In genomic region chr4:1321946-1322650, GRCh38 we compare ENCODE assay signal across 25 cellular contexts. TPM values are rescaled to one million over a fixed set of nuclear protein-coding genes. Genes with fewer than 3 reads are reported as not detected.
DNase-seq lines count a peak whose midpoint lies in the region; ATAC-seq and TF ChIP-seq lines count a peak whose summit lies in the region.
"Had no signal": no experiment of that assay in that cellular context is flagged by ENCODE, and none has a peak within 500 bp of the region (broad histone marks: within the 10 kb centered on the region; RNA-seq: fewer than 3 reads in every experiment).

No MANE protein-coding gene starts in this region.

- H3K4me3 Mint-ChIP-seq in chondrocyte (ENCODE audit: unreplicated experiment) = no peak overlapping the region
- H3K4me3 Mint-ChIP-seq: HFFc6, IgD-negative memory B cell had no signal

- no peaks in the 10 kb centered on the region for H3K4me1 Mint-ChIP-seq in chondrocyte (ENCODE audit: low read depth)

- H3K36me3 ChIP-seq in neutrophil (peaks cover 75% of the 10 kb centered on the region), vagina (peaks cover 0 to 32% of the 10 kb centered on the region in 2 donors)

- no peaks in the 10 kb centered on the region for H3K27me3 Mint-ChIP-seq in chondrocyte (ENCODE audit: low read depth)
- H3K27me3 Mint-ChIP-seq: IgD-negative memory B cell had no signal

- H3K27ac Mint-ChIP-seq in chondrocyte (ENCODE audit: unreplicated experiment) = no peak overlapping the region
- H3K27ac Mint-ChIP-seq: HFFc6, IgD-negative memory B cell had no signal

- no peaks in the 10 kb centered on the region for H3K9me3 ChIP-seq in neutrophil
- H3K9me3 ChIP-seq in vagina = no peaks in the 10 kb centered on the region

- TF ChIP-seq CTCF in chondrocyte (IDR thresholded peaks at IDR 0.05) (no peak), neutrophil (IDR thresholded peaks at IDR 0.05) (no peak), vagina (IDR thresholded peaks at IDR 0.05) (no peak)

- peaks cover 24% of the 10 kb centered on the region for H3K36me3 Mint-ChIP-seq in chondrocyte (ENCODE audit: low read depth)

- H3K27me3 ChIP-seq in neutrophil = no peaks in the 10 kb centered on the region
- H3K27me3 ChIP-seq in vagina = no peaks in the 10 kb centered on the region
- H3K27me3 ChIP-seq: MG63 had no signal

- DNase-seq in NCI-H2196 (lab: John Stamatoyannopoulos, UW; ENCODE audit: unreplicated experiment) = peak; percentile 12
- no peak for DNase-seq in NCI-H2196 treated with DMSO at 0.1 percent for 48 hours (lab: John Stamatoyannopoulos, UW; ENCODE audit: unreplicated experiment)
- peak; percentile 29 for DNase-seq in D341Med (ENCODE audit: low spot score)
- DNase-seq in chondrocyte (ENCODE audit: low spot score) = peak; percentile 68
- no peak for DNase-seq in vagina (ENCODE audit: extremely low spot score in 2 of 2)
- DNase-seq: AML-193; DMS79 treated with DMSO at 0.1 percent for 48 hours; HFFc6; Kasumi-1; MG63; NCI-H1048; NCI-H1436; NCI-H2029 treated with DMSO at 0.1 percent for 48 hours; NCI-H2171; NCI-H446 treated with DMSO at 0.1 percent for 48 hours; NCI-H69; NK-92 treated with Interleukin-12 subunit alpha and Interleukin-12 subunit beta, amount 100 ng/mL, for 24 hours; SIG-M5 had no signal

- no peaks in the 10 kb centered on the region for H3K4me1 ChIP-seq in neutrophil (ENCODE audit: control insufficient read depth in 1 of 2, insufficient read depth in 1 of 2, low read depth in 1 of 2, low read length in 1 of 2)
- H3K4me1 ChIP-seq in vagina = peaks cover 3% of the 10 kb centered on the region

- H3K9me3 Mint-ChIP-seq in chondrocyte (ENCODE audit: low read depth) = no peaks in the 10 kb centered on the region
- H3K9me3 Mint-ChIP-seq: IgD-negative memory B cell had no signal

- TF ChIP-seq POLR2A in vagina (IDR thresholded peaks at IDR 0.05) = no peak

- intact Hi-C loops in vagina (cut with DNase I) = no loop called here

- ATAC-seq in GM18861 (IDR thresholded peaks at IDR 0.05; ENCODE audit: unreplicated experiment) (no peak), HG02885 (IDR thresholded peaks at IDR 0.05; ENCODE audit: poor library complexity, unreplicated experiment) (no peak)
- ATAC-seq: SK-N-SH treated with all-trans-retinoic acid at 6 μM for 48 hours had no signal

- peak overlapping the region; percentile 20 for H3K27ac ChIP-seq in neutrophil
- no peak overlapping the region for H3K27ac ChIP-seq in vagina
- H3K27ac ChIP-seq: 22Rv1, C4-2B had no signal

- no peak overlapping the region for H3K4me3 ChIP-seq in neutrophil (ENCODE audit: low read depth in 1 of 2, low read length in 1 of 2)
- H3K4me3 ChIP-seq in vagina = no peak overlapping the region
- H3K4me3 ChIP-seq: MG63 had no signal

RNA-seq across cellular contexts. Expression of gene UVSSA, which starts 24.9 kb away (rescaled TPM):
- total RNA-seq in chondrocyte (20.7 to 35.1 TPM (median 20.9 TPM) in 3 replicates), vagina (25.5 TPM)

RNA-seq across cellular contexts. Expression of gene MAEA, which starts 32.4 kb away (rescaled TPM):
- total RNA-seq in chondrocyte (54.4 to 62.6 TPM (median 56.3 TPM) in 3 replicates), vagina (103 TPM)

Comparison
In these comparisons a context has a peak if more than half of its experiments do, and no peak if none do; other contexts are left out.
1. DNase-seq: peak in NCI-H2196 (single experiment), D341Med (single experiment) and chondrocyte (single experiment); none in NCI-H2196 treated with DMSO at 0.1 percent for 48 hours (single experiment) and vagina (0 of 2).